In genomic region chr7:23530355-23530754, GRCh38 we compare ENCODE assay signal across 8 cellular contexts. TPM values are rescaled to one million over a fixed set of nuclear protein-coding genes. Genes with fewer than 3 reads are reported as not detected.
DNase-seq lines count a peak whose midpoint lies in the region; TF ChIP-seq lines count a peak whose summit lies in the region.

No MANE protein-coding gene starts in this region.

- peak overlapping the region; percentile 79 for H3K4me2 ChIP-seq in mesenchymal stem cell (ENCODE audit: low read length, poor library complexity, severe bottlenecking)

- H3K9ac ChIP-seq in mesenchymal stem cell (ENCODE audit: low read length) = peak overlapping the region; percentile 100

- no peak overlapping the region for H3K23ac ChIP-seq in mesenchymal stem cell (ENCODE audit: low read length in 2 of 2)

- peak; percentile 33 for DNase-seq in AG20443 (ENCODE audit: low spot score)
- DNase-seq in GM10248 (ENCODE audit: extremely low spot score) = peak; percentile 67
- DNase-seq in HuH-7.5 (ENCODE audit: low spot score) = peak; percentile 51
- DNase-seq in SJSA1 (ENCODE audit: low read depth in 1 of 2, low spot score in 2 of 2) = peak in 1 of 2 experiments; percentile 52
- no peak for DNase-seq in coronary artery (ENCODE audit: low spot score)
- DNase-seq in mesenchymal stem cell = peak; percentile 66
- no peak for DNase-seq in uterus
- DNase-seq in GM19238 (ENCODE audit: insufficient read length, low spot score) = no peak

- no peak overlapping the region for H3K18ac ChIP-seq in mesenchymal stem cell (ENCODE audit: low read depth in 1 of 2, low read length in 2 of 2)

- no peak overlapping the region for H2BK15ac ChIP-seq in mesenchymal stem cell (ENCODE audit: low read depth, poor library complexity, severe bottlenecking)

- H2BK120ac ChIP-seq in mesenchymal stem cell (ENCODE audit: low read depth, low read length) = no peak overlapping the region

- H3K4ac ChIP-seq in mesenchymal stem cell (ENCODE audit: low read depth in 1 of 2, low read length in 2 of 2) = no peak overlapping the region

- H4K91ac ChIP-seq in mesenchymal stem cell (ENCODE audit: low read length) = no peak overlapping the region

- no peak for TF ChIP-seq POLR2A in uterus (IDR thresholded peaks at IDR 0.05)

- 0% methylated on average over 3 of the region's 7 CpGs for WGBS in mesenchymal stem cell

- H2AK5ac ChIP-seq in mesenchymal stem cell (ENCODE audit: low read length, severe bottlenecking) = no peak overlapping the region

- H3K36me3 ChIP-seq in SJSA1 = peaks cover 39% of the 10 kb centered on the region
- H3K36me3 ChIP-seq in mesenchymal stem cell (ENCODE audit: control insufficient read depth in 1 of 2, insufficient read depth in 2 of 2, low read depth in 1 of 2, low read length in 2 of 2) = no peaks in the 10 kb centered on the region
- no peaks in the 10 kb centered on the region for H3K36me3 ChIP-seq in uterus

- intact Hi-C loops in uterus (cut with DNase I; ENCODE audit: low total_unique reads) = no loop called here

- no peak overlapping the region for H4K8ac ChIP-seq in mesenchymal stem cell (ENCODE audit: low read length)

- CTCF ChIA-PET in GM10248 (lab: Yijun Ruan, JAX) = interaction anchor here (1.4 kb wide), 1 partner anchor 13 kb away, joined by 5 read pairs; no protein-coding TSS in a partner anchor

- H3K9me3 ChIP-seq in SJSA1 (replicated peaks) = no peaks in the 10 kb centered on the region
- no peaks in the 10 kb centered on the region for H3K9me3 ChIP-seq in mesenchymal stem cell (ENCODE audit: control insufficient read depth, low read length)
- H3K9me3 ChIP-seq in uterus = no peaks in the 10 kb centered on the region

- H2AFZ ChIP-seq in mesenchymal stem cell (ENCODE audit: low read depth, low read length) = no peak overlapping the region

- H3K4me3 ChIP-seq in SJSA1 = peak overlapping the region; percentile 87
- peak overlapping the region; percentile 80 for H3K4me3 ChIP-seq in coronary artery
- peak overlapping the region in 1 of 2 experiments; percentile 91 for H3K4me3 ChIP-seq in mesenchymal stem cell (ENCODE audit: insufficient read depth in 1 of 2, low read depth in 1 of 2, low read length in 2 of 2)
- peak overlapping the region; percentile 88 to 93 for H3K4me3 ChIP-seq in uterus

- H2BK12ac ChIP-seq in mesenchymal stem cell (ENCODE audit: low read length in 2 of 2) = no peak overlapping the region

- POLR2A ChIA-PET in GM10248 (lab: Yijun Ruan, JAX) = interaction anchor here (0.6 kb wide), 1 partner anchor 1595 kb away, joined by 3 read pairs; the partner anchor contains the start of gene CYCS

- H3K27ac ChIP-seq in SJSA1 (peak overlapping the region; percentile 96), coronary artery (peak overlapping the region in 1 of 2 donors; percentile 98), mesenchymal stem cell (ENCODE audit: low read length, poor library complexity, severe bottlenecking) (no peak overlapping the region), uterus (peak overlapping the region; percentile 97 to 99)

- H2BK5ac ChIP-seq in mesenchymal stem cell (ENCODE audit: low read depth, low read length, poor library complexity, severe bottlenecking) = peak overlapping the region; percentile 9

- no peak overlapping the region for H3K14ac ChIP-seq in mesenchymal stem cell (ENCODE audit: low read length in 2 of 2)

- peaks cover 20% of the 10 kb centered on the region for H3K4me1 ChIP-seq in SJSA1 (replicated peaks)
- H3K4me1 ChIP-seq in mesenchymal stem cell (ENCODE audit: control insufficient read depth, insufficient read depth, low read depth, low read length) = peaks cover 11% of the 10 kb centered on the region
- H3K4me1 ChIP-seq in uterus = peaks cover 0 to 8% of the 10 kb centered on the region in 2 donors

- H3K27me3 ChIP-seq in SJSA1 (replicated peaks) (no peaks in the 10 kb centered on the region), mesenchymal stem cell (ENCODE audit: control insufficient read depth in 1 of 2, insufficient read depth in 1 of 2, low read length in 2 of 2) (no peaks in the 10 kb centered on the region), uterus (no peaks in the 10 kb centered on the region)

- no peaks in the 10 kb centered on the region for H3K79me1 ChIP-seq in mesenchymal stem cell (replicated peaks; ENCODE audit: low read length, poor library complexity, severe bottlenecking)

- TF ChIP-seq CTCF in GM10248 (IDR thresholded peaks at IDR 0.05; ENCODE audit: control extremely low read depth, extremely low read depth, low read depth, missing control alignments) = no peak
- TF ChIP-seq CTCF in coronary artery (IDR thresholded peaks at IDR 0.05) = no peak
- no peak for TF ChIP-seq CTCF in uterus (IDR thresholded peaks at IDR 0.05)

RNA-seq across cellular contexts. Expression of gene TRA2A, which starts 1.4 kb away (rescaled TPM):
- total RNA-seq in SJSA1 (2014; rRNA removed; shearing (Covaris generic)) = 21.1 and 29.0 TPM in 2 replicates
- polyA plus RNA-seq in mesenchymal stem cell (2013, experiment 1 of 2) = 48.0 TPM
- polyA plus RNA-seq in mesenchymal stem cell (2013, experiment 2 of 2) = 49.3 TPM
- total RNA-seq in uterus = 100 to 1,000 TPM in 1 of 4 donors, 10 to 100 TPM in 3; 12.6 to 144 (median 80.6) TPM

Comparison
In these comparisons a context has a peak if more than half of its experiments do, and no peak if none do; other contexts are left out.
1. DNase-seq: peak in AG20443 (single experiment), GM10248 (single experiment), HuH-7.5 (single experiment) and mesenchymal stem cell (single experiment); none in coronary artery (single experiment), uterus (0 of 2) and GM19238 (single experiment).